ENCODE assay signal across 8 cellular contexts in the genomic region with DNA sequence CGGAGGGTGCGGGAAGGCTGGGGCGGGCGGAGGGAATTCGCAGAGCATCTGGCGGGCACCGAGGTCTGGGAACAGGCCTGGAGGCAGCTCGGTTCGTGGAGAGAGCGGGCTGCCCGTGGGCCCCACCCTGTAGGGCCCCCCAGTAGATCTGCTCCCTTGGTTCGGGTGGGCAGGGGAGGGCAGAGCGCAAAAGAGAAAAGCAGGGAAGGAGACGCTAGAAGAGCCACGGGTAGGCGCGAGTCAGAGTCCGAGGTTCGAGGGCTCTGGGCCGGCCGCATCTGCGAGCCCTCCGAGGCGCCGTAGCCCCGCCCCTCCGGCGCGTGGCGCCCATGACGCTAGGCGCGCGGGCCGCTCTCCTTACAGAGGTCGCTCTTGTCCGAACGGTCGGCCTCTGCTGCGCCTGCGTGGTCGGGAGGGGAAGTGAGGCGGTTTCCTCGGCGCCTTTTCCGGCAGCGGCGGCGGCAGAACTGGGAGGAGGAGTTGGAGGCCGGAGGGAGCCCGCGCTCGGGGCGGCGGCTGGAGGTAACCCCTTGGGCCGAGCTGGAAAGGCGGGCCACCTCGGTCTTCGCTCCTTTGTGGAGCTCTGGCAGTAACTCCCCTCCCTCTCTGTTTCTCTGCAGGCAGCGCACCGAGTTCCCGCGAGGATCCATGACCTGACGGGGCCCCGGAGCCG. TPM values are rescaled to one million over a fixed set of nuclear protein-coding genes. Genes with fewer than 3 reads are reported as not detected.
DNase-seq lines count a peak whose midpoint lies in the region; ATAC-seq, FAIRE-seq and TF ChIP-seq lines count a peak whose summit lies in the region.

Gene ARF6 (plus strand): TSS at position 447 of the 673 bp plus-strand sequence. CDS start 655 bp downstream, outside the sequence.

- no peaks in the 10 kb centered on the region for H3F3A ChIP-seq in Loucy (ENCODE audit: low read depth)

- peaks cover 48% of the 10 kb centered on the region for H4K20me1 ChIP-seq in Loucy (ENCODE audit: insufficient read depth, low read length, poor library complexity, severe bottlenecking)

- DNase-seq in ELR (ENCODE audit: low read depth) = peak; percentile 99
- DNase-seq in H54 (ENCODE audit: insufficient read length, low spot score) = peak; percentile 67
- DNase-seq in activated effector memory CD4-positive, alpha-beta T cell treated with Interleukin-2 at 50 U/mL for 16 hours = peak; percentile 94
- peak; percentile 96 for DNase-seq in fibroblast of the aortic adventitia (ENCODE audit: low read depth)
- DNase-seq in nephron progenitor cell = peak; percentile 98
- peak; percentile 98 to 99 for DNase-seq in stimulated activated naive CD8-positive, alpha-beta T cell treated with anti-CD3 and anti-CD28 coated beads, Interleukin-15, amount 100 ng/mL, for 72 hours

- peaks cover 4% of the 10 kb centered on the region for H3K27me3 Mint-ChIP-seq in nephron progenitor cell (ENCODE audit: low read depth, poor library complexity)
- H3K27me3 Mint-ChIP-seq in stimulated activated naive CD8-positive, alpha-beta T cell treated with anti-CD3 and anti-CD28 coated beads, Interleukin-15, amount 100 ng/mL, for 72 hours = no peaks in the 10 kb centered on the region

- H3K36me3 Mint-ChIP-seq in nephron progenitor cell (ENCODE audit: low read depth) = peaks cover 29% of the 10 kb centered on the region

- H3K4me1 ChIP-seq in Loucy (ENCODE audit: insufficient read depth, low read length, poor library complexity, severe bottlenecking) = peaks cover 38% of the 10 kb centered on the region

- peak within 1 kb of the TSS; percentile 100 for H3K27ac Mint-ChIP-seq in nephron progenitor cell
- H3K27ac Mint-ChIP-seq in stimulated activated naive CD8-positive, alpha-beta T cell treated with anti-CD3 and anti-CD28 coated beads, Interleukin-15, amount 100 ng/mL, for 72 hours = peak within 1 kb of the TSS; percentile 99

- H2AFZ ChIP-seq in Loucy (ENCODE audit: low read length) = peak within 1 kb of the TSS; percentile 85

- peak within 1 kb of the TSS; percentile 98 for H3K4me3 Mint-ChIP-seq in nephron progenitor cell
- peak within 1 kb of the TSS; percentile 91 to 98 for H3K4me3 Mint-ChIP-seq in stimulated activated naive CD8-positive, alpha-beta T cell treated with anti-CD3 and anti-CD28 coated beads, Interleukin-15, amount 100 ng/mL, for 72 hours

- peaks cover 6% of the 10 kb centered on the region; the same call in 1 of the 2 replicates for H3K36me3 ChIP-seq in Loucy (ENCODE audit: insufficient read depth, low read length)

- H3K27me3 ChIP-seq in Loucy (ENCODE audit: insufficient read depth, low read length, poor library complexity, severe bottlenecking) = peaks cover 11% of the 10 kb centered on the region

- peak within 1 kb of the TSS; percentile 98 for H3K4me2 ChIP-seq in Loucy (ENCODE audit: low read depth, low read length, poor library complexity, severe bottlenecking)

- H3K4me1 Mint-ChIP-seq in nephron progenitor cell = peaks cover 47% of the 10 kb centered on the region
- peaks cover 14% of the 10 kb centered on the region for H3K4me1 Mint-ChIP-seq in stimulated activated naive CD8-positive, alpha-beta T cell treated with anti-CD3 and anti-CD28 coated beads, Interleukin-15, amount 100 ng/mL, for 72 hours

- peak; percentile 83 for ATAC-seq in stimulated activated naive CD8-positive, alpha-beta T cell treated with anti-CD3 and anti-CD28 coated beads, Interleukin-15, amount 100 ng/mL, for 72 hours

- no peaks in the 10 kb centered on the region for H3K9me3 Mint-ChIP-seq in nephron progenitor cell
- no peaks in the 10 kb centered on the region for H3K9me3 Mint-ChIP-seq in stimulated activated naive CD8-positive, alpha-beta T cell treated with anti-CD3 and anti-CD28 coated beads, Interleukin-15, amount 100 ng/mL, for 72 hours

- FAIRE-seq in H54 (lab: Jason Lieb, UNC) = peak; percentile 72

- peak within 1 kb of the TSS; percentile 99 for H3K9ac ChIP-seq in Loucy (ENCODE audit: low read depth, low read length, poor library complexity, severe bottlenecking)

- TF ChIP-seq CTCF in Loucy (conservative IDR thresholded peaks at IDR 0.05; ENCODE audit: low read length) = no peak
- peak; percentile 19 for TF ChIP-seq CTCF in fibroblast of the aortic adventitia (IDR thresholded peaks at IDR 0.05; ENCODE audit: insufficient read depth, low read length)
- no peak for TF ChIP-seq CTCF in nephron progenitor cell (IDR thresholded peaks at IDR 0.05)

- TF ChIP-seq POLR2A in H54 (IDR thresholded peaks at IDR 0.05; ENCODE audit: low read depth, low read length) (peak; percentile 47; the same call in 1 of the 2 replicates), Raji (IDR thresholded peaks at IDR 0.05; ENCODE audit: insufficient read depth, low read depth, low read length) (peak; percentile 94)

- no peaks in the 10 kb centered on the region for H3K9me2 ChIP-seq in Loucy (replicated peaks; ENCODE audit: low read depth, low read length)

- H3K4me3 ChIP-seq in Loucy (ENCODE audit: low read length, poor library complexity, severe bottlenecking) = peak within 1 kb of the TSS; percentile 87
- H3K4me3 ChIP-seq in fibroblast of the aortic adventitia (ENCODE audit: low read depth, low read length) = peak within 1 kb of the TSS; percentile 90

- H3K9me3 ChIP-seq in Loucy (ENCODE audit: insufficient read depth, low read depth, low read length) = no peaks in the 10 kb centered on the region

- H3K79me2 ChIP-seq in Loucy (ENCODE audit: insufficient read depth, low read length) = peaks cover 55% of the 10 kb centered on the region

RNA-seq across cellular contexts. Expression of gene ARF6, which starts in this region (rescaled TPM):
- 101 and 130 TPM in 2 replicates for total RNA-seq in fibroblast of the aortic adventitia (ENCODE audit: low replicate concordance)

Comparison
In these comparisons a context has a peak if more than half of its experiments do, and no peak if none do; other contexts are left out.
1. Peak in every context shown above with its lines: DNase-seq, ATAC-seq and H3K4me3 ChIP-seq.